22 cellular contexts compared by ENCODE assay signal in the genomic region with DNA sequence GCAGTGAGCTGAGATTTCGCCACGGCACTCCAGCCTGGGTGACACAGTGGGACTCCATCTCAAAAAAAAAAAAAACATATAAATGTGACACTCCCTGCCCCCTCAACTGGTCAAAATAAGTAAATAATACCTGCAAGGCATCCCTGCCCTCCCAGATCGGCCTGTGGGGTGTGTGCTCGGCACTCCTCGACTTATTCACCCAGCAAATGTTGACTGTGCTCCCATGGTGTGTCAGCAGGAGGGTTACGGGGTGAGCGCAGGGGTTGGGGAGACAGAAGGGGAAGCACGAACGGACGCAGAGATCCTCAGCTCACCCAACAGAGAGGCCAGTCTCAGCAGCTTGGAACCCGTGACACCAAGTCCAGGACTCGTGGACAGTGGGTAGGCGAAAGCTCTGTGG. TPM values are rescaled to one million over a fixed set of nuclear protein-coding genes. Genes with fewer than 3 reads are reported as not detected.
DNase-seq lines count a peak whose midpoint lies in the region; ATAC-seq and TF ChIP-seq lines count a peak whose summit lies in the region.
"Had no signal": no experiment of that assay in that cellular context is flagged by ENCODE, and none has a peak within 500 bp of the region (broad histone marks: within the 10 kb centered on the region; RNA-seq: fewer than 3 reads in every experiment).

No MANE protein-coding gene starts in this region.

- intact Hi-C loops in CD8-positive, alpha-beta T cell (cut with DNase I, micrococcal nuclease) = loop anchor here (5.0 to 10.0 kb wide), 3 partner anchors 32 to 235 kb away; a partner anchor contains a TSS
- intact Hi-C loops in activated CD8-positive, alpha-beta T cell treated with anti-CD3 and anti-CD28 coated beads for 36 hours (cut with micrococcal nuclease) = no loop called here

- in situ Hi-C loops in brain microvascular endothelial cell (cut with HindIII; ENCODE audit: low pct_ligation_motif_present, low sequenced_read_pairs) = no loop called here

- peaks cover 12% of the 10 kb centered on the region for H3K4me1 ChIP-seq in CD8-positive, alpha-beta T cell (ENCODE audit: insufficient read depth, low read length)
- peaks cover 0 to 19% of the 10 kb centered on the region in 2 donors for H3K4me1 ChIP-seq in right atrium auricular region

- H3K4me3 ChIP-seq in CD8-positive, alpha-beta T cell (ENCODE audit: low read depth, low read length) = no peak overlapping the region
- H3K4me3 ChIP-seq in right atrium auricular region (no peak overlapping the region), brain microvascular endothelial cell (ENCODE audit: low read depth, low read length) (no peak overlapping the region)
- H3K4me3 ChIP-seq: ascending aorta, GM12878, MG63, suprapubic skin had no signal

- no peaks in the 10 kb centered on the region for H3K27me3 Mint-ChIP-seq in CD8-positive, alpha-beta T cell (ENCODE audit: low read depth)
- peaks cover 6% of the 10 kb centered on the region for H3K27me3 Mint-ChIP-seq in activated CD8-positive, alpha-beta T cell treated with anti-CD3 and anti-CD28 coated beads for 36 hours
- peaks cover 0 to 21% (median 6%) of the 10 kb centered on the region in 3 donors for H3K27me3 Mint-ChIP-seq in naive B cell

- peak overlapping the region; percentile 72 for H3K4me3 Mint-ChIP-seq in CD8-positive, alpha-beta T cell
- H3K4me3 Mint-ChIP-seq in activated CD8-positive, alpha-beta T cell treated with anti-CD3 and anti-CD28 coated beads for 36 hours = peak overlapping the region; percentile 65
- H3K4me3 Mint-ChIP-seq in naive B cell = peak overlapping the region in 7 of 8 donors; percentile 24 to 87 (median 80)

- CTCF ChIA-PET in CD8-positive, alpha-beta T cell (lab: Charles Lee) = interaction anchor here (0.7 to 1.8 kb wide), 3 partner anchors 9 to 28 kb away, joined by 3 to 4 read pairs (median 3); a partner anchor contains a TSS
- CTCF ChIA-PET in activated CD8-positive, alpha-beta T cell treated with anti-CD3 and anti-CD28 coated beads for 36 hours (lab: Charles Lee) = interaction anchor here (0.9 to 1.2 kb wide), 3 partner anchors 19 to 142 kb away, joined by 3 read pairs; a partner anchor contains a TSS
- CTCF ChIA-PET in RWPE1 (lab: Yijun Ruan, JAX) = interaction anchor here (0.6 kb wide), 1 partner anchor 25 kb away, joined by 3 read pairs; no protein-coding TSS in a partner anchor

- POLR2A ChIA-PET in CD8-positive, alpha-beta T cell (lab: Charles Lee) = interaction anchor here (0.6 to 1.1 kb wide), 3 partner anchors 46 to 120 kb away, joined by 3 to 4 read pairs (median 3); a partner anchor contains a TSS
- POLR2A ChIA-PET in activated CD8-positive, alpha-beta T cell treated with anti-CD3 and anti-CD28 coated beads for 36 hours (lab: Charles Lee) = interaction anchor here (0.8 to 1.2 kb wide), 2 partner anchors 17 to 515 kb away, joined by 3 read pairs; no protein-coding TSS in a partner anchor
- POLR2A ChIA-PET in RWPE1 (lab: Yijun Ruan, JAX; ENCODE audit: low non-redundant PET) = no interaction called here

- no peak for TF ChIP-seq CTCF in CD8-positive, alpha-beta T cell (IDR thresholded peaks at IDR 0.05)
- TF ChIP-seq CTCF in activated CD8-positive, alpha-beta T cell treated with anti-CD3 and anti-CD28 coated beads for 36 hours (IDR thresholded peaks at IDR 0.05) = no peak
- TF ChIP-seq CTCF in RWPE1 (conservative IDR thresholded peaks at IDR 0.05; ENCODE audit: low read depth) (no peak), right atrium auricular region (IDR thresholded peaks at IDR 0.05) (no peak), brain microvascular endothelial cell (IDR thresholded peaks at IDR 0.05; ENCODE audit: low read depth, low read length, missing control alignments) (no peak)

- H3K27ac ChIP-seq in CD8-positive, alpha-beta T cell (ENCODE audit: low read depth, low read length) = no peak overlapping the region
- H3K27ac ChIP-seq in RWPE1 (no peak overlapping the region), right atrium auricular region (no peak overlapping the region), brain microvascular endothelial cell (no peak overlapping the region)
- H3K27ac ChIP-seq: ascending aorta, suprapubic skin had no signal

- no peaks in the 10 kb centered on the region for H3K36me3 ChIP-seq in CD8-positive, alpha-beta T cell (ENCODE audit: insufficient read depth, low read length)
- no peaks in the 10 kb centered on the region for H3K36me3 ChIP-seq in right atrium auricular region
- H3K36me3 ChIP-seq in brain microvascular endothelial cell (replicated peaks) = no peaks in the 10 kb centered on the region
- H3K36me3 ChIP-seq: ascending aorta, suprapubic skin had no signal

- no peak overlapping the region for H3K27ac Mint-ChIP-seq in CD8-positive, alpha-beta T cell
- H3K27ac Mint-ChIP-seq in activated CD8-positive, alpha-beta T cell treated with anti-CD3 and anti-CD28 coated beads for 36 hours = no peak overlapping the region
- peak overlapping the region in 4 of 6 donors; percentile 28 to 85 (median 57) for H3K27ac Mint-ChIP-seq in naive B cell

- no peaks in the 10 kb centered on the region for H3K9me3 ChIP-seq in CD8-positive, alpha-beta T cell (ENCODE audit: low read length)
- no peaks in the 10 kb centered on the region for H3K9me3 ChIP-seq in right atrium auricular region
- H3K9me3 ChIP-seq: ascending aorta, MG63, suprapubic skin had no signal

- DNase-seq in CD1c-positive myeloid dendritic cell (ENCODE audit: extremely low spot score) (peak; percentile 5), naive B cell (no peak), RWPE1 (ENCODE audit: low spot score) (no peak), right atrium auricular region (ENCODE audit: low spot score) (no peak), brain microvascular endothelial cell (no peak)
- DNase-seq in CD8-positive, alpha-beta T cell = peak in 1 of 7 experiments; percentile 15
- DNase-seq in activated CD8-positive, alpha-beta T cell treated with anti-CD3 and anti-CD28 coated beads for 36 hours = no peak
- DNase-seq: DMS 273 treated with DMSO at 0.1 percent for 48 hours; GDM1; left cardiac atrium; MG63; NCI-H187; NCI-H510A; Right ventricle myocardium superior; stimulated activated CD4-positive, alpha-beta T cell treated with anti-CD3 and anti-CD28 coated beads, Interleukin-2, amount 100 ng/mL, for 48 hours; T-helper 9 cell had no signal

- H3K9me3 Mint-ChIP-seq in CD8-positive, alpha-beta T cell = no peaks in the 10 kb centered on the region
- H3K9me3 Mint-ChIP-seq in activated CD8-positive, alpha-beta T cell treated with anti-CD3 and anti-CD28 coated beads for 36 hours = no peaks in the 10 kb centered on the region
- H3K9me3 Mint-ChIP-seq in naive B cell = no peaks in the 10 kb centered on the region

- no peak for ATAC-seq in CD8-positive, alpha-beta T cell
- no peak for ATAC-seq in activated CD8-positive, alpha-beta T cell treated with anti-CD3 and anti-CD28 coated beads for 36 hours
- ATAC-seq in naive B cell (ENCODE audit: low read depth in 2 of 2) = no peak
- ATAC-seq: GM12878, left cardiac atrium had no signal

- no peaks in the 10 kb centered on the region for H3K27me3 ChIP-seq in CD8-positive, alpha-beta T cell (ENCODE audit: insufficient read depth, low read length)
- peaks cover 12 to 23% of the 10 kb centered on the region in 2 donors for H3K27me3 ChIP-seq in right atrium auricular region
- H3K27me3 ChIP-seq in brain microvascular endothelial cell (replicated peaks) = peaks cover 11% of the 10 kb centered on the region
- H3K27me3 ChIP-seq: MG63 had no signal

- H3K4me1 Mint-ChIP-seq in CD8-positive, alpha-beta T cell (ENCODE audit: low read depth) = peaks cover 8% of the 10 kb centered on the region
- H3K4me1 Mint-ChIP-seq in activated CD8-positive, alpha-beta T cell treated with anti-CD3 and anti-CD28 coated beads for 36 hours (ENCODE audit: low read depth) = peaks cover 8% of the 10 kb centered on the region
- peaks cover 11 to 23% (median 22%) of the 10 kb centered on the region in 3 donors for H3K4me1 Mint-ChIP-seq in naive B cell

- no peaks in the 10 kb centered on the region for H3K36me3 Mint-ChIP-seq in CD8-positive, alpha-beta T cell
- H3K36me3 Mint-ChIP-seq in activated CD8-positive, alpha-beta T cell treated with anti-CD3 and anti-CD28 coated beads for 36 hours (ENCODE audit: low read depth) = no peaks in the 10 kb centered on the region
- H3K36me3 Mint-ChIP-seq in naive B cell = no peaks in the 10 kb centered on the region

RNA-seq across cellular contexts. Expression of a gene that starts 1.7 kb away (rescaled TPM):
- 1 to 10 TPM; 1.1 to 1.5 TPM for total RNA-seq in CD8-positive, alpha-beta T cell
- total RNA-seq in activated CD8-positive, alpha-beta T cell treated with anti-CD3 and anti-CD28 coated beads for 36 hours = 1 to 10 TPM; 5.5 to 6.8 TPM
- under 1 TPM in 3 of 6 donors, not detected in 3; 0.08 to 0.86 (median 0.20) TPM for polyA plus RNA-seq in naive B cell (ENCODE audit: low read depth in 6 of 6)
- total RNA-seq in right atrium auricular region = under 1 TPM in 1 of 2 donors, not detected in 1; 0.08 TPM
- total RNA-seq: ascending aorta, frontal cortex, Right ventricle myocardium superior had no signal

RNA-seq across cellular contexts. Expression of a gene that starts 4.9 kb away (rescaled TPM):
- total RNA-seq in CD8-positive, alpha-beta T cell = 100 to 1,000 TPM; 209 to 215 TPM
- total RNA-seq in activated CD8-positive, alpha-beta T cell treated with anti-CD3 and anti-CD28 coated beads for 36 hours = 100 to 1,000 TPM; 120 TPM
- polyA plus RNA-seq in naive B cell (ENCODE audit: low read depth in 6 of 6) = 10 to 100 TPM in 4 of 6 donors, 1 to 10 TPM in 2; 6.9 to 26.6 (median 11.4) TPM
- total RNA-seq in right atrium auricular region = 10 to 100 TPM; 41.1 to 57.1 TPM

RNA-seq across cellular contexts. Expression of a gene that starts 7.0 kb away (rescaled TPM):
- not detected for total RNA-seq in CD8-positive, alpha-beta T cell
- total RNA-seq in activated CD8-positive, alpha-beta T cell treated with anti-CD3 and anti-CD28 coated beads for 36 hours = under 1 TPM in 1 of 2 experiments, not detected in 1; 0.29 TPM
- not detected for polyA plus RNA-seq in naive B cell (ENCODE audit: low read depth in 6 of 6)
- total RNA-seq in right atrium auricular region = not detected
- total RNA-seq: ascending aorta, epithelial cell of proximal tubule, frontal cortex, GM12878, left cardiac atrium, mononuclear cell, Right ventricle myocardium superior, suprapubic skin had no signal

RNA-seq across cellular contexts. Expression of a gene that starts 27.8 kb away (rescaled TPM):
- total RNA-seq in CD8-positive, alpha-beta T cell = 10 to 100 TPM; 87.8 to 92.0 TPM
- 10 to 100 TPM; 48.0 to 48.8 TPM for total RNA-seq in activated CD8-positive, alpha-beta T cell treated with anti-CD3 and anti-CD28 coated beads for 36 hours
- 10 to 100 TPM in 3 of 6 donors, 1 to 10 TPM in 3; 6.4 to 20.9 (median 10.1) TPM for polyA plus RNA-seq in naive B cell (ENCODE audit: low read depth in 6 of 6)
- 10 to 100 TPM; 30.1 to 33.8 TPM for total RNA-seq in right atrium auricular region

RNA-seq across cellular contexts. Expression of a gene that starts 28.3 kb away (rescaled TPM):
- 100 to 1,000 TPM; 206 to 209 TPM for total RNA-seq in CD8-positive, alpha-beta T cell
- total RNA-seq in activated CD8-positive, alpha-beta T cell treated with anti-CD3 and anti-CD28 coated beads for 36 hours = 100 to 1,000 TPM; 121 to 126 TPM
- polyA plus RNA-seq in naive B cell (ENCODE audit: low read depth in 6 of 6) = 10 to 100 TPM; 33.9 to 43.3 (median 37.6) TPM
- total RNA-seq in right atrium auricular region = 10 to 100 TPM; 19.5 to 33.4 TPM

Comparison
In these comparisons a context has a peak if more than half of its experiments do, and no peak if none do; other contexts are left out.
1. H3K27ac Mint-ChIP-seq: peak in naive B cell (4 of 6); none in CD8-positive, alpha-beta T cell (single experiment) and activated CD8-positive, alpha-beta T cell treated with anti-CD3 and anti-CD28 coated beads for 36 hours (single experiment).
2. Peak in every context shown above with its lines, with median percentiles within 50 percentile points of each other: H3K4me3 Mint-ChIP-seq.